In the genomic region with DNA sequence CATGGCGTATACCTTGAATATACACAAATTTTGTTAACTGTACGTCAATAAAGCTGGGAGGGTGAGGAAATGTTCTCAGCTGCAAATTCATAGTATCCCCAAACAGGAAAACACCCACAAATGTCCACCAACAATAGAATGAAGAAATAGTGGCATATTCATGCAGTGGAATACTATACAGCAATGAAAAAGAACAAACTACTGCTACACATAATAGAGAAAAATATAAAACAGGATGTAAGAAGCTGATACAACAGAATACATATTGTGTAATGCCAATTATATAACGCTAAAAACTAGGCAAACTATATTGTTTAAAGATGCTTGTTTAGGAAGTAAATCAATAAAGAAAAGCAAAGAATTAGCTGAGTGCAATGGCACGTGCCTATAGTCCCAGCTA, we compare ENCODE assay signal across 22 cellular contexts.
DNase-seq lines count a peak whose midpoint lies in the region; ATAC-seq, FAIRE-seq and TF ChIP-seq lines count a peak whose summit lies in the region.
"Had no signal": no experiment of that assay in that cellular context is flagged by ENCODE, and none has a peak within 500 bp of the region (broad histone marks: within the 10 kb centered on the region; RNA-seq: fewer than 3 reads in every experiment).

No MANE protein-coding gene starts in this region.

- H3K9me3 ChIP-seq in SK-N-MC (ENCODE audit: low read depth, low read length), result no peaks in the 10 kb centered on the region
- H3K9me3 ChIP-seq: Caco-2 had no signal

- H3K4me1 Mint-ChIP-seq in central memory CD8-positive, alpha-beta T cell, result peaks cover 42% of the 10 kb centered on the region
- H3K4me1 Mint-ChIP-seq in stimulated activated effector memory CD8-positive, alpha-beta T cell treated with anti-CD3 and anti-CD28 coated beads, Interleukin-12 subunit alpha, Interleukin-12 subunit beta, amount 100 ng/mL, for 72 hours, result peaks cover 49% of the 10 kb centered on the region

- H3K27me3 Mint-ChIP-seq in central memory CD8-positive, alpha-beta T cell, result no peaks in the 10 kb centered on the region
- H3K27me3 Mint-ChIP-seq: B cell; CD4-positive, CD25-positive, alpha-beta regulatory T cell had no signal

- no peak for ATAC-seq in central memory CD8-positive, alpha-beta T cell (replicated peaks; ENCODE audit: extremely low read depth, poor library complexity, severe bottlenecking)
- no peak for ATAC-seq in stimulated activated effector memory CD8-positive, alpha-beta T cell treated with anti-CD3 and anti-CD28 coated beads, Interleukin-12 subunit alpha, Interleukin-12 subunit beta, amount 100 ng/mL, for 72 hours
- ATAC-seq: CD8-positive, alpha-beta T cell; HCT116 had no signal

- no peak for TF ChIP-seq POLR2A in GM12891 (IDR thresholded peaks at IDR 0.05; ENCODE audit: low read depth, low read length)

- peak overlapping the region; percentile 69 for H3K27ac Mint-ChIP-seq in central memory CD8-positive, alpha-beta T cell (ENCODE audit: low read depth)
- peak overlapping the region; percentile 23 for H3K27ac Mint-ChIP-seq in stimulated activated effector memory CD8-positive, alpha-beta T cell treated with anti-CD3 and anti-CD28 coated beads, Interleukin-12 subunit alpha, Interleukin-12 subunit beta, amount 100 ng/mL, for 72 hours
- H3K27ac Mint-ChIP-seq: B cell; CD4-positive, CD25-positive, alpha-beta regulatory T cell; CD8-positive, alpha-beta T cell; HFFc6 had no signal

- no peak overlapping the region for H3K9ac ChIP-seq in SK-N-MC (ENCODE audit: insufficient read length)
- H3K9ac ChIP-seq: BLaER1, GM23248 had no signal

- H3K9me3 Mint-ChIP-seq in central memory CD8-positive, alpha-beta T cell, result no peaks in the 10 kb centered on the region
- H3K9me3 Mint-ChIP-seq in stimulated activated effector memory CD8-positive, alpha-beta T cell treated with anti-CD3 and anti-CD28 coated beads, Interleukin-12 subunit alpha, Interleukin-12 subunit beta, amount 100 ng/mL, for 72 hours, result no peaks in the 10 kb centered on the region
- H3K9me3 Mint-ChIP-seq: CD8-positive, alpha-beta T cell; H9; HFFc6 had no signal

- peaks cover 14% of the 10 kb centered on the region for H3K36me3 Mint-ChIP-seq in central memory CD8-positive, alpha-beta T cell (ENCODE audit: insufficient read depth)
- H3K36me3 Mint-ChIP-seq in stimulated activated effector memory CD8-positive, alpha-beta T cell treated with anti-CD3 and anti-CD28 coated beads, Interleukin-12 subunit alpha, Interleukin-12 subunit beta, amount 100 ng/mL, for 72 hours, result peaks cover 4% of the 10 kb centered on the region
- H3K36me3 Mint-ChIP-seq: CD8-positive, alpha-beta T cell had no signal

- H3K27ac ChIP-seq in SK-N-MC, result peak overlapping the region; percentile 16
- H3K27ac ChIP-seq: BLaER1, C4-2B, GM23248 had no signal

- no peaks in the 10 kb centered on the region for H3K36me3 ChIP-seq in SK-N-MC (ENCODE audit: insufficient read depth, low read length)

- FAIRE-seq in GM12891 (lab: Jason Lieb, UNC) (peak; percentile 23), HTR-8/SVneo (lab: Jason Lieb, UNC) (no peak)
- FAIRE-seq: G401.6, GM19239 had no signal

- H3K4me3 ChIP-seq in SK-N-MC, result no peak overlapping the region
- H3K4me3 ChIP-seq: BLaER1, GM23248 had no signal

- DNase-seq in GM12891 (ENCODE audit: insufficient read length, low spot score) (no peak), SK-N-MC (ENCODE audit: low read depth, low spot score) (no peak), middle frontal gyrus (ENCODE audit: extremely low spot score, low spot score) (no peak), RPMI8226 (no peak), HPDE6-E6E7 (ENCODE audit: extremely low spot score) (no peak), HTR-8/SVneo (ENCODE audit: insufficient read length, low spot score) (no peak)
- DNase-seq in central memory CD8-positive, alpha-beta T cell (ENCODE audit: low spot score in 2 of 2), result no peak
- DNase-seq in stimulated activated effector memory CD8-positive, alpha-beta T cell treated with anti-CD3 and anti-CD28 coated beads, Interleukin-12 subunit alpha, Interleukin-12 subunit beta, amount 100 ng/mL, for 72 hours (ENCODE audit: low spot score in 2 of 2), result no peak
- DNase-seq: Caco-2; CD4-positive, CD25-positive, alpha-beta regulatory T cell; CD8-positive, alpha-beta T cell; DMS153; DND-41; GM23248; H9; HFFc6 had no signal

- H3K4me3 Mint-ChIP-seq in central memory CD8-positive, alpha-beta T cell, result no peak overlapping the region
- H3K4me3 Mint-ChIP-seq in stimulated activated effector memory CD8-positive, alpha-beta T cell treated with anti-CD3 and anti-CD28 coated beads, Interleukin-12 subunit alpha, Interleukin-12 subunit beta, amount 100 ng/mL, for 72 hours, result no peak overlapping the region
- H3K4me3 Mint-ChIP-seq: B cell; CD8-positive, alpha-beta T cell; H9; HFFc6 had no signal

TF ChIP-seq in GM12891, 5 proteins besides CTCF, POLR2A, EP300 and RAD21:
- no peak for TF ChIP-seq PAX5 (IDR thresholded peaks at IDR 0.05; ENCODE audit: insufficient read depth, low read length, severe bottlenecking)
- TF ChIP-seq TAF1 (IDR thresholded peaks at IDR 0.05; ENCODE audit: low read depth, low read length), result no peak
- TF ChIP-seq POU2F2 (IDR thresholded peaks at IDR 0.05; ENCODE audit: low read depth, low read length), result no peak
- no peak for TF ChIP-seq POLR2AphosphoS5 (IDR thresholded peaks at IDR 0.05; ENCODE audit: low read depth, low read length)
- no peak for TF ChIP-seq SPI1 (IDR thresholded peaks at IDR 0.05; ENCODE audit: low read depth, low read length)
